ENCODE assay signal across 6 cellular contexts in genomic region chr19:8444140-8444676, GRCh38. TPM values are rescaled to one million over a fixed set of nuclear protein-coding genes. Genes with fewer than 3 reads are reported as not detected.
DNase-seq lines count a peak whose midpoint lies in the region; ATAC-seq and TF ChIP-seq lines count a peak whose summit lies in the region.
"Not testable (repeated sequence)": the region's sequence is repeated elsewhere in the genome, so short reads cannot be mapped to it uniquely, and the experiment has no call there.

No MANE protein-coding gene starts in this region.

- not testable (repeated sequence) for H3K9me3 ChIP-seq in T-helper 17 cell (ENCODE audit: control insufficient read depth, low read length, poor library complexity, severe bottlenecking); mammary epithelial cell (replicated peaks; ENCODE audit: insufficient read depth, low read length); hepatocyte (ENCODE audit: low read depth); neuron (ENCODE audit: low read length); tibial nerve

- not testable (repeated sequence) for H3K4me1 ChIP-seq in mammary epithelial cell (ENCODE audit: insufficient read depth, low read length)
- H3K4me1 ChIP-seq in hepatocyte (ENCODE audit: insufficient read depth): peaks cover 30% of the 10 kb centered on the region
- H3K4me1 ChIP-seq in neuron (ENCODE audit: insufficient read depth, low read length): peaks cover 33% of the 10 kb centered on the region
- peaks cover 0 to 45% (median 33%) of the 10 kb centered on the region in 4 donors for H3K4me1 ChIP-seq in tibial nerve

- peak overlapping the region; percentile 80 for H3K9ac ChIP-seq in mammary epithelial cell (ENCODE audit: insufficient read depth, low read length)

- peak overlapping the region; percentile 42 for H3K4me3 ChIP-seq in H7 (ENCODE audit: insufficient read depth, low read depth, low read length)
- H3K4me3 ChIP-seq in mammary epithelial cell (replicated peaks in 1 of 3; ENCODE audit: insufficient read depth in 1 of 3, low read depth in 2 of 3, low read length in 3 of 3): peak overlapping the region; percentile 92 to 96 (median 95)
- H3K4me3 ChIP-seq in hepatocyte: peak overlapping the region; percentile 51
- H3K4me3 ChIP-seq in neuron (ENCODE audit: low read length): peak overlapping the region; percentile 100
- H3K4me3 ChIP-seq in tibial nerve: peak overlapping the region; percentile 75 to 100 (median 86)

- dilution Hi-C loops in mammary epithelial cell (cut with HindIII; ENCODE audit: low sequenced_read_pairs): loop anchor here (10.0 kb wide), 1 partner anchor 81 kb away; no protein-coding TSS in a partner anchor

- H3K4me1 Mint-ChIP-seq in T-helper 17 cell: peaks cover 25% of the 10 kb centered on the region

- not testable (repeated sequence) for ATAC-seq in T-helper 17 cell

- not testable (repeated sequence) for TF ChIP-seq POLR2A in tibial nerve (IDR thresholded peaks at IDR 0.05)

- not testable (repeated sequence) for H4K20me1 ChIP-seq in mammary epithelial cell (ENCODE audit: insufficient read depth, low read length)
- H4K20me1 ChIP-seq in hepatocyte (ENCODE audit: insufficient read depth, poor library complexity, severe bottlenecking): peaks cover 41% of the 10 kb centered on the region

- not testable (repeated sequence) for DNase-seq in H7; T-helper 17 cell; mammary epithelial cell; hepatocyte (ENCODE audit: low spot score); tibial nerve (ENCODE audit: low spot score in 2 of 2)

- BruUV-seq in mammary epithelial cell (replicated peaks; lab: Mats Ljungman, UMichigan): not testable (repeated sequence)

- H3K27me3 Mint-ChIP-seq in T-helper 17 cell: not testable (repeated sequence)

- TF ChIP-seq CTCF in mammary epithelial cell (conservative IDR thresholded peaks at IDR 0.05 in 1 of 2, IDR thresholded peaks at IDR 0.05 in 1 of 2; ENCODE audit: extremely low read depth in 1 of 2, insufficient read depth in 1 of 2, low read depth in 1 of 2, low read length in 2 of 2); hepatocyte (IDR thresholded peaks at IDR 0.05; ENCODE audit: poor library complexity); tibial nerve (IDR thresholded peaks at IDR 0.05): not testable (repeated sequence)

- peak overlapping the region; percentile 98 for H3K4me3 Mint-ChIP-seq in T-helper 17 cell

- not testable (repeated sequence) for H3K9me2 ChIP-seq in hepatocyte (replicated peaks; ENCODE audit: insufficient read depth)

- not testable (repeated sequence) for TF ChIP-seq EP300 in tibial nerve (IDR thresholded peaks at IDR 0.05)

- H2AFZ ChIP-seq in mammary epithelial cell (ENCODE audit: low read depth, low read length) (peak overlapping the region; percentile 94), hepatocyte (peak overlapping the region; percentile 98), neuron (ENCODE audit: low read depth, low read length) (peak overlapping the region; percentile 62)

- peak overlapping the region; percentile 58 for H3K27ac ChIP-seq in mammary epithelial cell (ENCODE audit: insufficient read depth, low read depth, low read length)
- peak overlapping the region; percentile 86 for H3K27ac ChIP-seq in hepatocyte
- H3K27ac ChIP-seq in tibial nerve: peak overlapping the region; percentile 85 to 99 (median 99)

- H3K79me2 ChIP-seq in mammary epithelial cell (ENCODE audit: insufficient read depth, low read length) (peaks cover 44% of the 10 kb centered on the region), hepatocyte (peaks cover 44% of the 10 kb centered on the region)

- H3K27ac Mint-ChIP-seq in T-helper 17 cell: peak overlapping the region; percentile 94

- H3K27me3 ChIP-seq in H7 (ENCODE audit: control insufficient read depth, insufficient read depth, low read length); mammary epithelial cell (ENCODE audit: insufficient read depth, low read length); hepatocyte; neuron (ENCODE audit: insufficient read depth, low read length); tibial nerve: not testable (repeated sequence)

- in situ Hi-C loops in mammary epithelial cell (cut with MboI; ENCODE audit: low sequenced_read_pairs in 2 of 2): not testable (repeated sequence)

- CTCF ChIA-PET in mammary epithelial cell (lab: Charles Lee; ENCODE audit: low non-redundant PET): interaction anchor here (0.6 kb wide), 2 partner anchors 16 to 31 kb away, joined by 3 to 4 read pairs; partner anchors contain the start of gene MARCHF2

- not testable (repeated sequence) for H3K36me3 ChIP-seq in H7 (replicated peaks; ENCODE audit: control insufficient read depth, insufficient read depth, low read length); mammary epithelial cell (ENCODE audit: insufficient read depth, low read length); hepatocyte (replicated peaks; ENCODE audit: insufficient read depth, low read depth)
- H3K36me3 ChIP-seq in neuron (ENCODE audit: insufficient read depth, low read length) (peaks cover 17% of the 10 kb centered on the region), tibial nerve (peaks cover 0 to 15% (median 0%) of the 10 kb centered on the region in 3 donors)

- WGBS in mammary epithelial cell (ENCODE audit: low coverage, missing lambda C conversion rate): 23% methylated on average over 32 of the region's 32 CpGs
- WGBS in hepatocyte (ENCODE audit: low lambda C conversion rate, missing lambda C conversion rate): 35% methylated on average over 32 of the region's 32 CpGs
- 28 to 29% methylated on average over 32 of the region's 32 CpGs for WGBS in tibial nerve, 2 donors

- intact Hi-C loops in mammary epithelial cell (cut with micrococcal nuclease): loop anchor here (1.0 kb wide), 2 partner anchors 31 to 89 kb away; partner anchors contain the start of gene MARCHF2

- H3K36me3 Mint-ChIP-seq in T-helper 17 cell (ENCODE audit: low read depth): not testable (repeated sequence)

- H3K4me2 ChIP-seq in mammary epithelial cell (ENCODE audit: insufficient read depth, low read depth, low read length) (peak overlapping the region; percentile 86), hepatocyte (peak overlapping the region; percentile 86)

RNA-seq across cellular contexts. Expression of gene HNRNPM, which starts 0.6 kb away (rescaled TPM):
- 114 and 155 TPM in 2 replicates for total RNA-seq in H7 (2014; rRNA removed; shearing (Covaris generic))
- 100 to 1,000 TPM; 248 to 259 TPM for total RNA-seq in T-helper 17 cell
- 100 to 1,000 TPM in 1 of 2 donors, 10 to 100 TPM in 1; 29.2 to 164 TPM for total RNA-seq in mammary epithelial cell
- polyA plus RNA-seq in mammary epithelial cell: 116 TPM
- polyA minus RNA-seq in mammary epithelial cell: 100.0 TPM
- total RNA-seq in hepatocyte: 64.7 and 69.3 TPM in 2 replicates
- polyA plus RNA-seq in hepatocyte: 159 and 161 TPM in 2 replicates
- 100 to 1,000 TPM; 139 to 251 (median 164) TPM for total RNA-seq in tibial nerve

RNA-seq across cellular contexts. Expression of gene MARCHF2, which starts 31.1 kb away (rescaled TPM):
- 44.4 and 47.8 TPM in 2 replicates for total RNA-seq in H7 (2014; rRNA removed; shearing (Covaris generic))
- total RNA-seq in T-helper 17 cell (100 to 1,000 TPM in 1 of 2 donors, 10 to 100 TPM in 1; 26.9 to 108 TPM), mammary epithelial cell (10 to 100 TPM; 21.9 to 48.3 TPM), hepatocyte (39.0 and 73.5 TPM in 2 replicates), tibial nerve (100 to 1,000 TPM; 149 to 242 (median 184) TPM)
- polyA plus RNA-seq in mammary epithelial cell (22.4 TPM), hepatocyte (32.9 and 38.5 TPM in 2 replicates)
- 33.3 TPM for polyA minus RNA-seq in mammary epithelial cell

RNA-seq across cellular contexts. Expression of gene RAB11B, which starts 54.0 kb away (rescaled TPM):
- 16.9 and 31.4 TPM in 2 replicates for total RNA-seq in H7 (2014; rRNA removed; shearing (Covaris generic))
- total RNA-seq in T-helper 17 cell (10 to 100 TPM; 81.6 to 90.1 TPM), mammary epithelial cell (10 to 100 TPM; 24.0 to 88.3 TPM), hepatocyte (30.9 and 47.1 TPM in 2 replicates), tibial nerve (100 to 1,000 TPM in 1 of 4 donors, 10 to 100 TPM in 3; 35.6 to 147 (median 68.9) TPM)
- polyA plus RNA-seq in mammary epithelial cell (47.7 TPM), hepatocyte (174 and 216 TPM in 2 replicates)
- polyA minus RNA-seq in mammary epithelial cell: 14.4 TPM

RNA-seq across cellular contexts. Expression of gene PRAM1, which starts 58.2 kb away (rescaled TPM):
- 0.07 TPM in 2 replicates for total RNA-seq in H7 (2014; rRNA removed; shearing (Covaris generic))
- total RNA-seq in T-helper 17 cell (1 to 10 TPM; 5.2 to 7.4 TPM), mammary epithelial cell (not detected), hepatocyte (0.44 and 0.73 TPM in 2 replicates), tibial nerve (1 to 10 TPM; 1.3 to 3.6 (median 1.6) TPM)
- polyA plus RNA-seq in mammary epithelial cell (not detected), hepatocyte (0.48 and 0.91 TPM in 2 replicates)
- polyA minus RNA-seq in mammary epithelial cell: not detected

Comparison
In these comparisons a context has a peak if more than half of its experiments do, and no peak if none do; other contexts are left out.
1. H3K4me3 ChIP-seq: peak in every context shown above with its lines; median percentile 100 in neuron; 95 in mammary epithelial cell; 86 in tibial nerve; 51 in hepatocyte; 42 in H7.